1 cellular context compared by ENCODE assay signal in genomic region chr20:47468290-47469050, GRCh38.
TF ChIP-seq lines count a peak whose summit lies in the region.

No MANE protein-coding gene starts in this region.

TF ChIP-seq in HepG2, 621 proteins besides CTCF, POLR2A, EP300 and RAD21:
- TF ChIP-seq, protein P1, sequence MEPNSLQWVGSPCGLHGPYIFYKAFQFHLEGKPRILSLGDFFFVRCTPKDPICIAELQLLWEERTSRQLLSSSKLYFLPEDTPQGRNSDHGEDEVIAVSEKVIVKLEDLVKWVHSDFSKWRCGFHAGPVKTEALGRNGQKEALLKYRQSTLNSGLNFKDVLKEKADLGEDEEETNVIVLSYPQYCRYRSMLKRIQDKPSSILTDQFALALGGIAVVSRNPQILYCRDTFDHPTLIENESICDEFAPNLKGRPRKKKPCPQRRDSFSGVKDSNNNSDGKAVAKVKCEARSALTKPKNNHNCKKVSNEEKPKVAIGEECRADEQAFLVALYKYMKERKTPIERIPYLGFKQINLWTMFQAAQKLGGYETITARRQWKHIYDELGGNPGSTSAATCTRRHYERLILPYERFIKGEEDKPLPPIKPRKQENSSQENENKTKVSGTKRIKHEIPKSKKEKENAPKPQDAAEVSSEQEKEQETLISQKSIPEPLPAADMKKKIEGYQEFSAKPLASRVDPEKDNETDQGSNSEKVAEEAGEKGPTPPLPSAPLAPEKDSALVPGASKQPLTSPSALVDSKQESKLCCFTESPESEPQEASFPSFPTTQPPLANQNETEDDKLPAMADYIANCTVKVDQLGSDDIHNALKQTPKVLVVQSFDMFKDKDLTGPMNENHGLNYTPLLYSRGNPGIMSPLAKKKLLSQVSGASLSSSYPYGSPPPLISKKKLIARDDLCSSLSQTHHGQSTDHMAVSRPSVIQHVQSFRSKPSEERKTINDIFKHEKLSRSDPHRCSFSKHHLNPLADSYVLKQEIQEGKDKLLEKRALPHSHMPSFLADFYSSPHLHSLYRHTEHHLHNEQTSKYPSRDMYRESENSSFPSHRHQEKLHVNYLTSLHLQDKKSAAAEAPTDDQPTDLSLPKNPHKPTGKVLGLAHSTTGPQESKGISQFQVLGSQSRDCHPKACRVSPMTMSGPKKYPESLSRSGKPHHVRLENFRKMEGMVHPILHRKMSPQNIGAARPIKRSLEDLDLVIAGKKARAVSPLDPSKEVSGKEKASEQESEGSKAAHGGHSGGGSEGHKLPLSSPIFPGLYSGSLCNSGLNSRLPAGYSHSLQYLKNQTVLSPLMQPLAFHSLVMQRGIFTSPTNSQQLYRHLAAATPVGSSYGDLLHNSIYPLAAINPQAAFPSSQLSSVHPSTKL (CRISPR knock-in tag; IDR thresholded peaks at IDR 0.05) = no peak
- no peak for TF ChIP-seq LRRFIP1 (CRISPR knock-in tag; conservative IDR thresholded peaks at IDR 0.05)
- no peak for TF ChIP-seq ZNF564 (CRISPR knock-in tag; IDR thresholded peaks at IDR 0.05)
- peak; percentile 9; the same call in 1 of the 2 replicates for TF ChIP-seq POGZ (CRISPR knock-in tag; IDR thresholded peaks at IDR 0.05)
- peak; percentile 76 for TF ChIP-seq ZBTB38 (CRISPR knock-in tag; IDR thresholded peaks at IDR 0.05)
- no peak for TF ChIP-seq RFXAP (CRISPR knock-in tag; IDR thresholded peaks at IDR 0.05; ENCODE audit: borderline replicate concordance)
- no peak for TF ChIP-seq HDAC6 (IDR thresholded peaks at IDR 0.05; ENCODE audit: low read depth, low read length)
